Comparison of ENCODE assay signal across 19 cellular contexts in genomic region chr3:158685151-158685550, GRCh38. TPM values are rescaled to one million over a fixed set of nuclear protein-coding genes. Genes with fewer than 3 reads are reported as not detected.
DNase-seq lines count a peak whose midpoint lies in the region; ATAC-seq and TF ChIP-seq lines count a peak whose summit lies in the region.
"Had no signal": no experiment of that assay in that cellular context is flagged by ENCODE, and none has a peak within 500 bp of the region (broad histone marks: within the 10 kb centered on the region; RNA-seq: fewer than 3 reads in every experiment).

No MANE protein-coding gene starts in this region.

- H3K9ac ChIP-seq in PC-3 (ENCODE audit: low read length), result no peak overlapping the region

- 0 out of 2 replicates have a peak overlapping the region, but pooled peaks have one; percentile 14 for H3K27ac ChIP-seq in PC-3 (ENCODE audit: low read length)
- H3K27ac ChIP-seq in osteoblast (ENCODE audit: low read depth, low read length), result peak overlapping the region; percentile 94
- H3K27ac ChIP-seq: C4-2B had no signal

- H3K9me2 ChIP-seq in PC-3 (replicated peaks; ENCODE audit: low read length), result no peaks in the 10 kb centered on the region

- H3K4me3 ChIP-seq in PC-3 (ENCODE audit: low read length), result no peak overlapping the region
- H3K4me3 ChIP-seq in osteoblast (ENCODE audit: insufficient read depth, low read length), result no peak overlapping the region
- H3K4me3 ChIP-seq: HAP-1 had no signal

- H3F3A ChIP-seq in PC-3 (ENCODE audit: low read length, unreplicated experiment), result no peaks in the 10 kb centered on the region

- H3K4me1 ChIP-seq in PC-3 (ENCODE audit: insufficient read depth, low read length) (no peaks in the 10 kb centered on the region), osteoblast (ENCODE audit: insufficient read depth, low read length) (peaks cover 29% of the 10 kb centered on the region)
- H3K4me1 ChIP-seq: HAP-1 had no signal

- POLR2A ChIA-PET in PC-3 (lab: Charles Lee; ENCODE audit: unreplicated experiment), result no interaction called here

- H3K27me3 ChIP-seq in PC-3 (ENCODE audit: low read length), result no peaks in the 10 kb centered on the region
- no peaks in the 10 kb centered on the region for H3K27me3 ChIP-seq in osteoblast (ENCODE audit: insufficient read depth, low read length)

- DNase-seq in EL (peak; percentile 28), PC-3 (no peak), dermis blood vessel endothelial cell (peak; percentile 78), osteoblast (ENCODE audit: insufficient read length, low spot score, missing footprints) (no peak), NK-92 (lab: John Stamatoyannopoulos, UW; ENCODE audit: unreplicated experiment) (no peak), NCI-H1105 treated with DMSO at 0.1 percent for 48 hours (lab: John Stamatoyannopoulos, UW) (no peak)
- DNase-seq: DMS79 treated with DMSO at 0.1 percent for 48 hours; GDM1; KBM-7; NCI-H1694 treated with DMSO at 0.1 percent for 48 hours; NK-92 treated with Interleukin-12 subunit alpha and Interleukin-12 subunit beta, amount 100 ng/mL, for 24 hours; RPMI8226; SIG-M5 had no signal

- ATAC-seq in PC-3, result no peak
- ATAC-seq in GM18873 (IDR thresholded peaks at IDR 0.05; ENCODE audit: low FRiP score, unreplicated experiment), result no peak

- H4K20me1 ChIP-seq in PC-3 (ENCODE audit: low read length) (no peaks in the 10 kb centered on the region), osteoblast (ENCODE audit: insufficient read depth, low read length) (no peaks in the 10 kb centered on the region)

- intact Hi-C loops in PC-3 (cut with micrococcal nuclease), result no loop called here

- H3K79me2 ChIP-seq in PC-3 (ENCODE audit: low read length) (no peaks in the 10 kb centered on the region), osteoblast (ENCODE audit: insufficient read depth, low read length) (peaks cover 7% of the 10 kb centered on the region)

- BruUV-seq in PC-3 (replicated peaks; lab: Mats Ljungman, UMichigan), result no TSS peak

- H3K4me2 ChIP-seq in PC-3 (ENCODE audit: low read length), result no peak overlapping the region
- no peak overlapping the region for H3K4me2 ChIP-seq in osteoblast (ENCODE audit: insufficient read depth, low read length)

- H2AFZ ChIP-seq in PC-3 (ENCODE audit: low read length) (no peak overlapping the region), osteoblast (ENCODE audit: low read length) (no peak overlapping the region)

- H3K36me3 ChIP-seq in PC-3 (ENCODE audit: low read depth, low read length), result peaks cover 8% of the 10 kb centered on the region
- H3K36me3 ChIP-seq in osteoblast (ENCODE audit: insufficient read depth, low read length), result peaks cover 4% of the 10 kb centered on the region

- CTCF ChIA-PET in PC-3 (lab: Charles Lee), result no interaction called here

- no peaks in the 10 kb centered on the region for H3K9me3 ChIP-seq in PC-3 (ENCODE audit: low read length)
- no peaks in the 10 kb centered on the region for H3K9me3 ChIP-seq in osteoblast (ENCODE audit: low read depth, low read length)
- H3K9me3 ChIP-seq: HAP-1 had no signal

- TF ChIP-seq CTCF in PC-3 (conservative IDR thresholded peaks at IDR 0.05; ENCODE audit: low read depth, low read length) (no peak), osteoblast (IDR thresholded peaks at IDR 0.05; ENCODE audit: extremely low read depth, low read depth, low read length) (no peak)

RNA-seq across cellular contexts. Expression of gene LXN, which starts 12.7 kb away (rescaled TPM):
- total RNA-seq in PC-3 (2014; rRNA removed) (332 and 471 TPM in 2 replicates), dermis blood vessel endothelial cell (82.5 and 93.8 TPM in 2 replicates), osteoblast (96.9 and 114 TPM in 2 replicates)

RNA-seq across cellular contexts. Expression of gene GFM1, which starts 40.8 kb away (rescaled TPM):
- 37.5 and 53.0 TPM in 2 replicates for total RNA-seq in PC-3 (2014; rRNA removed)
- total RNA-seq in dermis blood vessel endothelial cell, result 117 and 143 TPM in 2 replicates
- 46.9 and 52.5 TPM in 2 replicates for total RNA-seq in osteoblast

RNA-seq across cellular contexts. Expression of gene RARRES1, which starts 47.1 kb away (rescaled TPM):
- total RNA-seq in PC-3 (2014; rRNA removed) (0.73 TPM in 1 of 2 replicates, not detected in the other), dermis blood vessel endothelial cell (1.3 and 6.0 TPM in 2 replicates), osteoblast (13.6 and 19.5 TPM in 2 replicates)
- total RNA-seq: A673, NCI-H460, OCI-LY7 had no signal

Comparison
In these comparisons a context has a peak if more than half of its experiments do, and no peak if none do; other contexts are left out.
1. DNase-seq: peak in EL (single experiment) and dermis blood vessel endothelial cell (single experiment); none in PC-3 (single experiment), osteoblast (single experiment), NK-92 (single experiment) and NCI-H1105 treated with DMSO at 0.1 percent for 48 hours (single experiment).